32 cellular contexts compared by ENCODE assay signal in the genomic region with DNA sequence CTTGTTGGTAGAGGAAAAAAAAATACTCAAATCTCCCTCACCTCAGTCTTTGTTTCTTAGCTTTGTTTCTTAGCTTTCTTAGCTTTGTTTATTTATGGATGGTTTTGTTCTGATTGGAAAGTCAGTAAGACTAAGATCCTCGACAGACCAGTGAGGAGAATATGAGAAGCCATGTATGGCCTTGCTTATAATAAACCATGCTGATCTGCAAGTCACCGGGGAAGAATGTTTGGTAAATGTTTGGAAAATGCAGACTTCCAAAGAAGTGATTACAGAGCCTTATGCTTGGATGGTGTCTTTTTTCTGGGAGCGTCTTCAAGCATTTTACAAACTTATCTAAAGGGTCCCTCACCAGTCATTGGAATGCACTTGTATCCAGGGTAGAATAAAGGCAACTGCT.
"Had no signal": no experiment of that assay in that cellular context is flagged by ENCODE, and none has a peak within 500 bp of the region (broad histone marks: within the 10 kb centered on the region; RNA-seq: fewer than 3 reads in every experiment).

No MANE protein-coding gene starts in this region.

- ATAC-seq: activated CD4-positive, alpha-beta T cell treated with anti-CD3 and anti-CD28 coated beads for 36 hours; activated naive CD4-positive, alpha-beta T cell treated with anti-CD3 and anti-CD28 coated beads, Interleukin-2, amount 50 U/mL, for 72 hours; activated T-cell treated with anti-CD3 and anti-CD28 coated beads, Interleukin-2, amount 50 U/mL, for 4 hours; PC-3 had no signal

- H3K9me3 Mint-ChIP-seq: activated CD4-positive, alpha-beta T cell treated with anti-CD3 and anti-CD28 coated beads, Interleukin-2, amount 10 ng/mL, durations not matched to agents 7 days and 5 days; activated naive CD4-positive, alpha-beta T cell treated with anti-CD3 and anti-CD28 coated beads for 36 hours; activated naive CD4-positive, alpha-beta T cell treated with anti-CD3 and anti-CD28 coated beads, Interleukin-2, amount 50 U/mL, for 72 hours; activated T-cell treated with anti-CD3 and anti-CD28 coated beads, Interleukin-2, amount 50 U/mL, for 4 hours; activated T-helper 1 cell treated with anti-CD3 and anti-CD28 coated beads, Interleukin-12 subunit alpha, Interleukin-12 subunit beta, Interleukin-2, Interleukin-4 antibody, amounts not matched to agents 30 ng/mL and 10 ng/mL and 1 ng/mL, durations not matched to agents 14 hours and 24 hours and 36 hours; central memory CD8-positive, alpha-beta T cell; T-helper 1 cell treated with Interleukin-12 subunit alpha and Interleukin-12 subunit beta and Interleukin-4 antibody, amounts not matched to agents 30 μg/mL and 1 μg/mL, for 36 hours; T-helper 2 cell treated with Interferon-gamma antibody and Interleukin-4, amounts not matched to agents 5 μg/mL and 100 μg/mL, for 36 hours had no signal

- H3K4me3 Mint-ChIP-seq: activated CD4-positive, alpha-beta T cell treated with anti-CD3 and anti-CD28 coated beads for 36 hours; activated CD4-positive, alpha-beta T cell treated with anti-CD3 and anti-CD28 coated beads, Interleukin-2, amount 10 ng/mL, durations not matched to agents 7 days and 5 days; activated naive CD4-positive, alpha-beta T cell treated with anti-CD3 and anti-CD28 coated beads for 36 hours; activated T-cell treated with anti-CD3 and anti-CD28 coated beads, Interleukin-2, amount 50 U/mL, for 4 hours; activated T-helper 1 cell treated with anti-CD3 and anti-CD28 coated beads, Interleukin-12 subunit alpha, Interleukin-12 subunit beta, Interleukin-2, Interleukin-4 antibody, amounts not matched to agents 30 ng/mL and 10 ng/mL and 1 ng/mL, durations not matched to agents 14 hours and 24 hours and 36 hours; central memory CD8-positive, alpha-beta T cell; T-helper 1 cell treated with Interleukin-12 subunit alpha and Interleukin-12 subunit beta and Interleukin-4 antibody, amounts not matched to agents 30 μg/mL and 1 μg/mL, for 36 hours; T-helper 2 cell treated with Interferon-gamma antibody and Interleukin-4, amounts not matched to agents 5 μg/mL and 100 μg/mL, for 36 hours had no signal

- H3K36me3 Mint-ChIP-seq: activated naive CD4-positive, alpha-beta T cell treated with anti-CD3 and anti-CD28 coated beads, Interleukin-2, amount 50 U/mL, for 72 hours had no signal

- DNase-seq: activated CD4-positive, alpha-beta T cell treated with anti-CD3 and anti-CD28 coated beads for 36 hours; activated CD4-positive, alpha-beta T cell treated with anti-CD3 and anti-CD28 coated beads, Interleukin-2, amount 10 ng/mL, durations not matched to agents 7 days and 5 days; activated CD4-positive, alpha-beta T cell treated with anti-CD3 and anti-CD28 coated beads, Interleukin-2, amount 50 U/mL, for 48 hours; activated CD8-positive, alpha-beta memory T cell treated with anti-CD3 and anti-CD28 coated beads, Interleukin-2, amount 50 U/mL, for 4 hours; activated gamma-delta T cell treated with Interleukin-2 at 50 U/mL for 16 hours; activated naive CD4-positive, alpha-beta T cell treated with anti-CD3 and anti-CD28 coated beads for 36 hours; activated T-cell treated with anti-CD3 and anti-CD28 coated beads for 4 hours; activated T-cell treated with anti-CD3 and anti-CD28 coated beads, Interleukin-2, amount 50 U/mL, for 4 hours; Kasumi-1; KG1; MG63; MV-4-11; NCI-H1092; NCI-H146; NCI-H187; NCI-H2029 treated with DMSO at 0.1 percent for 48 hours; NCI-H2107; NCI-H2171; NCI-H510A; NCI-H526; NCI-H748 treated with DMSO at 0.1 percent for 48 hours; NK-92 treated with Interleukin-12 subunit alpha and Interleukin-12 subunit beta, amount 100 ng/mL, for 24 hours; PC-3; Peyer's patch; RPMI8226; SHP77 treated with DMSO at 0.1 percent for 48 hours; SK-N-SH had no signal

- H3K27ac Mint-ChIP-seq: activated CD4-positive, alpha-beta T cell treated with anti-CD3 and anti-CD28 coated beads for 36 hours; activated CD4-positive, alpha-beta T cell treated with anti-CD3 and anti-CD28 coated beads, Interleukin-2, amount 10 ng/mL, durations not matched to agents 7 days and 5 days; activated naive CD4-positive, alpha-beta T cell treated with anti-CD3 and anti-CD28 coated beads for 36 hours; activated naive CD4-positive, alpha-beta T cell treated with anti-CD3 and anti-CD28 coated beads, Interleukin-2, amount 50 U/mL, for 72 hours; activated T-helper 1 cell treated with anti-CD3 and anti-CD28 coated beads, Interleukin-12 subunit alpha, Interleukin-12 subunit beta, Interleukin-2, Interleukin-4 antibody, amounts not matched to agents 30 ng/mL and 10 ng/mL and 1 ng/mL, durations not matched to agents 14 hours and 24 hours and 36 hours; T-helper 1 cell treated with Interleukin-12 subunit alpha and Interleukin-12 subunit beta and Interleukin-4 antibody, amounts not matched to agents 30 μg/mL and 1 μg/mL, for 36 hours; T-helper 2 cell treated with Interferon-gamma antibody and Interleukin-4, amounts not matched to agents 5 μg/mL and 100 μg/mL, for 36 hours had no signal

- H3K4me1 Mint-ChIP-seq: activated CD4-positive, alpha-beta T cell treated with anti-CD3 and anti-CD28 coated beads for 36 hours; activated CD4-positive, alpha-beta T cell treated with anti-CD3 and anti-CD28 coated beads, Interleukin-2, amount 10 ng/mL, durations not matched to agents 7 days and 5 days; central memory CD8-positive, alpha-beta T cell had no signal
